9 cellular contexts compared by ENCODE assay signal in the genomic region with DNA sequence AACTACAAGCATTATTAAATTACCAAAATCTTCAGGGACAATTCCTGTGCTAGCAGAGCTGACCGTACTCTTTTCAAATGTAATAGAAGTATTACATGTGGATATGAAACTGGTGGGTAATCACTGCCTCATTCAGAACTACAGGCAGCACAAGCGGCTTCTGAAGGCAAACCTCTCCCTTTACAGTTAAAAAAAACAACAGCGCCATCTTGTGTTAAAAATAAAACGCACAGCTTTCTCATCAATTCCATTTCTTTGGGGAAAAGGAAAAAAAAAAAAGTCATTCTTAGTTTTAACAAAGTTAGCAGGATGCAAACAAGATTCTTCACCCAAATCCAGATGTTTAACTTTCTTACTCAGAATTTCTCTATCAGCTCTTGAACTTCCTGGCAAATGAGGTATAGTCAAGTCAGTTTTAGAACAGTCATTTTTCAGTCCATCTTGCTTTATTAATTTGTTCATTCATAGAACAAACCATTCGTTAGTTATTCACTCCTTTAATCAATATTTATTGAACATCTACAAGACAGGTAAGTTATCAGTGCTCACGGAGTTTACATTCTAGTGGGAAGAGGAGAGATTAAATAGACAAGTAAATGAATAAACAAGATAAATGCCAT.
DNase-seq lines count a peak whose midpoint lies in the region; ATAC-seq, FAIRE-seq and TF ChIP-seq lines count a peak whose summit lies in the region.
"Had no signal": no experiment of that assay in that cellular context is flagged by ENCODE, and none has a peak within 500 bp of the region (broad histone marks: within the 10 kb centered on the region; RNA-seq: fewer than 3 reads in every experiment).

No MANE protein-coding gene starts in this region.

- DNase-seq in DMS153 treated with DMSO at 0.1 percent for 48 hours (lab: John Stamatoyannopoulos, UW; ENCODE audit: unreplicated experiment) (peak; percentile 6), DMS153 (lab: John Stamatoyannopoulos, UW) (no peak), LoVo (ENCODE audit: low spot score) (peak; percentile 49), RWPE2 (ENCODE audit: low spot score) (no peak), fibroblast of pulmonary artery (ENCODE audit: low read depth) (peak; percentile 67), pancreas (no peak), lower leg skin (ENCODE audit: low spot score in 2 of 2) (no peak)

- no peaks in the 10 kb centered on the region for H3K9me3 ChIP-seq in RWPE2 (ENCODE audit: severe bottlenecking)
- no peaks in the 10 kb centered on the region for H3K9me3 ChIP-seq in pancreas
- H3K9me3 ChIP-seq: BLaER1 had no signal

- no peaks in the 10 kb centered on the region for H3K4me1 ChIP-seq in RWPE2 (ENCODE audit: insufficient read depth, poor library complexity, severe bottlenecking)
- no peaks in the 10 kb centered on the region for H3K4me1 ChIP-seq in pancreas

- H3K4me3 ChIP-seq in RWPE2 (ENCODE audit: severe bottlenecking) (no peak overlapping the region), fibroblast of pulmonary artery (replicated peaks; ENCODE audit: low read depth, low read length) (no peak overlapping the region), pancreas (no peak overlapping the region), lower leg skin (ENCODE audit: low read depth, poor library complexity, severe bottlenecking) (no peak overlapping the region)
- H3K4me3 ChIP-seq: BLaER1 had no signal

- TF ChIP-seq POLR2A in lower leg skin (IDR thresholded peaks at IDR 0.05) = no peak

- no peaks in the 10 kb centered on the region for H3K36me3 ChIP-seq in RWPE2 (ENCODE audit: low read depth)
- H3K36me3 ChIP-seq in pancreas = no peaks in the 10 kb centered on the region
- H3K36me3 ChIP-seq: BLaER1 had no signal

- 3 to 5% methylated on average over 6 of the region's 6 CpGs for WGBS in pancreas, 2 donors
- 16 to 17% methylated on average over 6 of the region's 6 CpGs for WGBS in lower leg skin, 2 donors

- H3K27me3 ChIP-seq in RWPE2 (ENCODE audit: insufficient read depth, poor library complexity, severe bottlenecking) (peaks cover 25% of the 10 kb centered on the region), pancreas (peaks cover 0 to 5% (median 0%) of the 10 kb centered on the region in 4 donors)
- H3K27me3 ChIP-seq: BLaER1 had no signal

- peak; percentile 5 for FAIRE-seq in pancreas (lab: Jason Lieb, UNC)

- H3K27ac ChIP-seq in RWPE2 (ENCODE audit: poor library complexity, severe bottlenecking) = no peak overlapping the region
- H3K27ac ChIP-seq in pancreas = no peak overlapping the region
- H3K27ac ChIP-seq: BLaER1 had no signal

- ATAC-seq in GM21528 (IDR thresholded peaks at IDR 0.05; ENCODE audit: low FRiP score, unreplicated experiment) = peak; percentile 65
- ATAC-seq in RWPE2 (ENCODE audit: low read depth) = peak; percentile 55; the same call in 2 of the 3 replicates
- peak in 3 of 4 donors; percentile 74 to 77 (median 74) for ATAC-seq in pancreas

- TF ChIP-seq CTCF in RWPE2 (IDR thresholded peaks at IDR 0.05; ENCODE audit: poor library complexity, severe bottlenecking) (peak; percentile 80), fibroblast of pulmonary artery (IDR thresholded peaks at IDR 0.05; ENCODE audit: low read length, missing control alignments) (peak; percentile 55), pancreas (IDR thresholded peaks at IDR 0.05) (peak in 3 of 4 donors; percentile 55 to 68 (median 60)), lower leg skin (IDR thresholded peaks at IDR 0.05) (peak in 1 of 3 donors; percentile 30)

- intact Hi-C loops in pancreas (cut with DNase I) = loop anchor here in 1 of 3 donors (10.0 kb wide), 1 partner anchor 1483 kb away; no protein-coding TSS in a partner anchor
- intact Hi-C loops in lower leg skin (cut with DNase I; ENCODE audit: low total_unique reads) = loop anchor here (10.0 kb wide), 2 partner anchors 573 to 1483 kb away; no protein-coding TSS in a partner anchor

Comparison
In these comparisons a context has a peak if more than half of its experiments do, and no peak if none do; other contexts are left out.
1. DNase-seq: peak in DMS153 treated with DMSO at 0.1 percent for 48 hours (single experiment), LoVo (single experiment) and fibroblast of pulmonary artery (single experiment); none in DMS153 (single experiment), RWPE2 (single experiment), pancreas (0 of 6) and lower leg skin (0 of 2).
2. Peak in every context shown above with its lines, with median percentiles within 50 percentile points of each other: ATAC-seq.